ENCODE assay signal across 8 cellular contexts in genomic region chr7:107890493-107890961, GRCh38. TPM values are rescaled to one million over a fixed set of nuclear protein-coding genes. Genes with fewer than 3 reads are reported as not detected.
DNase-seq lines count a peak whose midpoint lies in the region; ATAC-seq and TF ChIP-seq lines count a peak whose summit lies in the region.

No MANE protein-coding gene starts in this region.

- CTCF ChIA-PET in mammary epithelial cell (lab: Charles Lee; ENCODE audit: low non-redundant PET), result interaction anchor here (0.6 kb wide), 1 partner anchor 147 kb away, joined by 3 read pairs; no protein-coding TSS in a partner anchor

- H3K4me2 ChIP-seq in BLaER1 (peak overlapping the region; percentile 93), KMS-11 (peak overlapping the region; percentile 81), mammary epithelial cell (ENCODE audit: insufficient read depth, low read depth, low read length) (peak overlapping the region; percentile 87)

- H3K4me1 ChIP-seq in BLaER1 (peaks cover 28% of the 10 kb centered on the region), KMS-11 (ENCODE audit: low read depth, poor library complexity, severe bottlenecking) (peaks cover 33% of the 10 kb centered on the region), mammary epithelial cell (ENCODE audit: insufficient read depth, low read length) (peaks cover 13% of the 10 kb centered on the region), lower lobe of right lung (peaks cover 26% of the 10 kb centered on the region), urinary bladder (ENCODE audit: insufficient read depth) (no peaks in the 10 kb centered on the region)

- H3K4me3 ChIP-seq in BLaER1, result peak overlapping the region; percentile 93
- no peak overlapping the region for H3K4me3 ChIP-seq in KMS-11 (IDR thresholded peaks at IDR 0.05; ENCODE audit: insufficient read depth, low read depth, low read length)
- H3K4me3 ChIP-seq in mammary epithelial cell (replicated peaks in 1 of 3; ENCODE audit: insufficient read depth in 1 of 3, low read depth in 2 of 3, low read length in 3 of 3), result peak overlapping the region; percentile 49 to 74 (median 69)
- peak overlapping the region; percentile 70 for H3K4me3 ChIP-seq in lower lobe of right lung
- H3K4me3 ChIP-seq in urinary bladder (ENCODE audit: low read depth, low read length), result peak overlapping the region; percentile 56

- ATAC-seq in GM19452 (IDR thresholded peaks at IDR 0.05; ENCODE audit: unreplicated experiment), result peak; percentile 3
- ATAC-seq in lower lobe of right lung, result peak in 1 of 2 donors; percentile 3

- WGBS in mammary epithelial cell (ENCODE audit: low coverage, missing lambda C conversion rate), result 3% methylated on average over 7 of the region's 7 CpGs
- WGBS in urinary bladder, result 4% methylated on average over 7 of the region's 7 CpGs

- TSS peak; percentile 75 for BruUV-seq in mammary epithelial cell (replicated peaks; lab: Mats Ljungman, UMichigan)

- dilution Hi-C loops in mammary epithelial cell (cut with HindIII; ENCODE audit: low sequenced_read_pairs), result no loop called here

- in situ Hi-C loops in mammary epithelial cell (cut with MboI; ENCODE audit: low sequenced_read_pairs in 2 of 2), result no loop called here

- peaks cover 42% of the 10 kb centered on the region for H3K79me2 ChIP-seq in KMS-11 (ENCODE audit: insufficient read depth, low read depth)
- peaks cover 43% of the 10 kb centered on the region for H3K79me2 ChIP-seq in mammary epithelial cell (ENCODE audit: insufficient read depth, low read length)

- peaks cover 43% of the 10 kb centered on the region for H4K20me1 ChIP-seq in BLaER1
- H4K20me1 ChIP-seq in KMS-11 (ENCODE audit: insufficient read depth), result no peaks in the 10 kb centered on the region
- no peaks in the 10 kb centered on the region for H4K20me1 ChIP-seq in mammary epithelial cell (ENCODE audit: insufficient read depth, low read length)

- peak overlapping the region; percentile 89; the same call in 1 of the 2 replicates for H3K27ac ChIP-seq in BLaER1
- H3K27ac ChIP-seq in KMS-11, result peak overlapping the region; percentile 95
- peak overlapping the region; percentile 79 for H3K27ac ChIP-seq in mammary epithelial cell (ENCODE audit: insufficient read depth, low read depth, low read length)
- H3K27ac ChIP-seq in lower lobe of right lung, result peak overlapping the region; percentile 96
- H3K27ac ChIP-seq in urinary bladder (ENCODE audit: low read depth), result peak overlapping the region; percentile 35

- H3K27me3 ChIP-seq in BLaER1 (no peaks in the 10 kb centered on the region), KMS-11 (ENCODE audit: insufficient read depth, low read depth) (no peaks in the 10 kb centered on the region; the same call in 1 of the 2 replicates), mammary epithelial cell (ENCODE audit: insufficient read depth, low read length) (no peaks in the 10 kb centered on the region), lower lobe of right lung (ENCODE audit: low read depth) (no peaks in the 10 kb centered on the region)

- H3K9ac ChIP-seq in BLaER1 (peak overlapping the region; percentile 89), KMS-11 (peak overlapping the region; percentile 94), mammary epithelial cell (ENCODE audit: insufficient read depth, low read length) (peak overlapping the region; percentile 90)

- TF ChIP-seq CTCF in KMS-11 (conservative IDR thresholded peaks at IDR 0.05; ENCODE audit: low read depth, low read length) (no peak), mammary epithelial cell (conservative IDR thresholded peaks at IDR 0.05 in 1 of 2, IDR thresholded peaks at IDR 0.05 in 1 of 2; ENCODE audit: extremely low read depth in 1 of 2, insufficient read depth in 1 of 2, low read depth in 1 of 2, low read length in 2 of 2) (no peak), lower lobe of right lung (IDR thresholded peaks at IDR 0.05) (no peak)

- peaks cover 10% of the 10 kb centered on the region for H3K9me3 ChIP-seq in BLaER1
- H3K9me3 ChIP-seq in mammary epithelial cell (replicated peaks; ENCODE audit: insufficient read depth, low read length), result no peaks in the 10 kb centered on the region
- H3K9me3 ChIP-seq in lower lobe of right lung, result no peaks in the 10 kb centered on the region

- intact Hi-C loops in mammary epithelial cell (cut with micrococcal nuclease), result no loop called here
- intact Hi-C loops in lower lobe of right lung (cut with DNase I), result no loop called here

- peak overlapping the region; percentile 95 for H2AFZ ChIP-seq in KMS-11 (ENCODE audit: low read depth)
- peak overlapping the region; percentile 90 for H2AFZ ChIP-seq in mammary epithelial cell (ENCODE audit: low read depth, low read length)

- H3K36me3 ChIP-seq in BLaER1 (peaks cover 19% of the 10 kb centered on the region), KMS-11 (ENCODE audit: insufficient read depth) (peaks cover 4% of the 10 kb centered on the region; the same call in 1 of the 2 replicates), mammary epithelial cell (ENCODE audit: insufficient read depth, low read length) (peaks cover 10% of the 10 kb centered on the region), lower lobe of right lung (peaks cover 19% of the 10 kb centered on the region), urinary bladder (ENCODE audit: insufficient read depth) (no peaks in the 10 kb centered on the region)

- DNase-seq in mammary epithelial cell (no peak), lower lobe of right lung (no peak), GF-D8 (lab: John Stamatoyannopoulos, UW) (no peak), inferior parietal cortex (ENCODE audit: extremely low spot score) (no peak)

RNA-seq across cellular contexts. Expression of gene DLD, which starts 0.5 kb away (rescaled TPM):
- 10 to 100 TPM; 52.7 to 89.8 TPM for total RNA-seq in mammary epithelial cell
- polyA plus RNA-seq in mammary epithelial cell, result 118 TPM
- polyA minus RNA-seq in mammary epithelial cell, result 60.8 TPM
- total RNA-seq in lower lobe of right lung, result 64.1 TPM
- 82.3 TPM for total RNA-seq in urinary bladder
- 127 TPM for polyA plus RNA-seq in urinary bladder

Comparison
In these comparisons a context has a peak if more than half of its experiments do, and no peak if none do; other contexts are left out.
1. H3K27ac ChIP-seq: peak in every context shown above with its lines; median percentile 96 in lower lobe of right lung; 95 in KMS-11; 89 in BLaER1; 79 in mammary epithelial cell; 35 in urinary bladder.